ENCODE assay signal across 8 cellular contexts in the genomic region with DNA sequence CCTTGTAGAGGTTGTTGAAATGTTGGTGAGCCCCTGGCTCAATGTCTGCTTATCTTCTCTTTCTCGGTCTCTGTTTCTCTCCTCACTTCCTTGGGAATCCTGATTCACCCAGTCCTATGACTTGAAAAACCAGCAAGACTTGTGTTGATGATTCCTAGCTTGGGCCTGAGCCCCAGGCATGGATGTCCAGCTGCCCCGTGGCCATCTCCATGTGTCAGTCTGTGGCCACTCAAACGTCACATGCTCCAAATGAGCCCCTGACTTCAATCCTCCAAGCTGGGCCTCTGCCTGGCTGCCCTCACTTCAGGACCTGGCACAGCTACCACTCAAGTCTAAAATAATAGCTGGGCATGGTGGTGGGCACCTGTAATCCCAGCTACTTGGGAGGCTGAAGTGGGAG.
"Had no signal": no experiment of that assay in that cellular context is flagged by ENCODE, and none has a peak within 500 bp of the region (broad histone marks: within the 10 kb centered on the region; RNA-seq: fewer than 3 reads in every experiment).

No MANE protein-coding gene starts in this region.

- DNase-seq: GM23248, GOT3, H7, HFFc6 had no signal

- H3K4me3 ChIP-seq: GM23248, HAP-1 had no signal

- H3K27ac ChIP-seq: GM23248, HL-60 had no signal

- H2AFZ ChIP-seq: GM23248 had no signal

- H3K9ac ChIP-seq: GM23248 had no signal

- H3K36me3 ChIP-seq: HAP-1 had no signal

- H3K9me3 ChIP-seq: HAP-1 had no signal

- ATAC-seq: HCT116, HepG2 had no signal
